ENCODE assay signal across 24 cellular contexts in genomic region chr12:75556306-75556899, GRCh38. TPM values are rescaled to one million over a fixed set of nuclear protein-coding genes. Genes with fewer than 3 reads are reported as not detected.
DNase-seq lines count a peak whose midpoint lies in the region; ATAC-seq and TF ChIP-seq lines count a peak whose summit lies in the region.
"Had no signal": no experiment of that assay in that cellular context is flagged by ENCODE, and none has a peak within 500 bp of the region (broad histone marks: within the 10 kb centered on the region; RNA-seq: fewer than 3 reads in every experiment).

No MANE protein-coding gene starts in this region.

- no peaks in the 10 kb centered on the region for H3K9me3 ChIP-seq in Karpas-422 (ENCODE audit: low read length)
- H3K9me3 ChIP-seq: BE2C, Caco-2, esophagus muscularis mucosa, prostate gland had no signal

- H3K4me3 Mint-ChIP-seq in Calu3 (ENCODE audit: low read depth, unreplicated experiment) (no peak overlapping the region), brain (no peak overlapping the region), mesothelial cell of epicardium (no peak overlapping the region), glutamatergic neuron (ENCODE audit: unreplicated experiment) (no peak overlapping the region)
- no peak overlapping the region for H3K4me3 Mint-ChIP-seq in activated CD8-positive, alpha-beta T cell treated with anti-CD3 and anti-CD28 coated beads, Interleukin-2, amount 10 ng/mL, durations not matched to agents 7 days and 5 days
- H3K4me3 Mint-ChIP-seq: activated B cell treated with CpG ODN at 0.5 μM for 24 hours; stimulated activated naive CD8-positive, alpha-beta T cell treated with anti-CD3 and anti-CD28 coated beads, Interleukin-15, Interleukin-2, amounts not matched to agents 100 ng/mL and 50 ng/mL, for 24 hours; type B pancreatic cell had no signal

- no peaks in the 10 kb centered on the region for H3K36me3 Mint-ChIP-seq in Calu3 (ENCODE audit: insufficient read depth, unreplicated experiment)
- H3K36me3 Mint-ChIP-seq in brain = no peaks in the 10 kb centered on the region
- no peaks in the 10 kb centered on the region for H3K36me3 Mint-ChIP-seq in mesothelial cell of epicardium
- H3K36me3 Mint-ChIP-seq in glutamatergic neuron (ENCODE audit: unreplicated experiment) = no peaks in the 10 kb centered on the region
- no peaks in the 10 kb centered on the region for H3K36me3 Mint-ChIP-seq in activated CD8-positive, alpha-beta T cell treated with anti-CD3 and anti-CD28 coated beads, Interleukin-2, amount 10 ng/mL, durations not matched to agents 7 days and 5 days (ENCODE audit: low read depth)
- H3K36me3 Mint-ChIP-seq: type B pancreatic cell had no signal

- H3K9me2 ChIP-seq in Karpas-422 (replicated peaks; ENCODE audit: insufficient read depth, low read length) = no peaks in the 10 kb centered on the region

- no TSS peak for BruUV-seq in Calu3 (replicated peaks; lab: Mats Ljungman, UMichigan)

- H3K4me1 Mint-ChIP-seq in Calu3 (ENCODE audit: low read depth, unreplicated experiment) (peaks cover 44% of the 10 kb centered on the region), brain (peaks cover 43% of the 10 kb centered on the region), mesothelial cell of epicardium (peaks cover 47% of the 10 kb centered on the region), glutamatergic neuron (ENCODE audit: low read depth, unreplicated experiment) (peaks cover 38% of the 10 kb centered on the region)
- no peaks in the 10 kb centered on the region for H3K4me1 Mint-ChIP-seq in activated CD8-positive, alpha-beta T cell treated with anti-CD3 and anti-CD28 coated beads, Interleukin-2, amount 10 ng/mL, durations not matched to agents 7 days and 5 days (ENCODE audit: low read depth)
- H3K4me1 Mint-ChIP-seq: activated B cell treated with CpG ODN at 0.5 μM for 24 hours had no signal

- H2AFZ ChIP-seq in Karpas-422 (ENCODE audit: low read length) = peak overlapping the region; percentile 58; the same call in 1 of the 2 replicates

- peak overlapping the region; percentile 67 for H3K27ac ChIP-seq in Karpas-422 (ENCODE audit: low read length)
- H3K27ac ChIP-seq: esophagus muscularis mucosa, prostate gland, RWPE1 had no signal

- DNase-seq in Calu3 (no peak), Karpas-422 (no peak), mesothelial cell of epicardium (ENCODE audit: low spot score in 2 of 2, unreplicated experiment in 2 of 2) (no peak), hippocampal formation (lab: John Stamatoyannopoulos, UW) (no peak), glutamatergic neuron (no peak)
- DNase-seq in activated CD8-positive, alpha-beta T cell treated with anti-CD3 and anti-CD28 coated beads, Interleukin-2, amount 10 ng/mL, durations not matched to agents 7 days and 5 days = no peak
- DNase-seq: activated B cell treated with CpG ODN at 0.5 μM for 24 hours; activated CD4-positive, alpha-beta T cell treated with anti-CD3 and anti-CD28 coated beads, Interleukin-2, amount 50 U/mL, for 48 hours; anterior cingulate cortex; BE2C; Caco-2; effector CD4-positive, alpha-beta T cell; head of caudate nucleus; NCI-H2227 treated with DMSO at 0.1 percent for 48 hours; small intestine; stimulated activated CD4-positive, alpha-beta T cell treated with anti-CD3 and anti-CD28 coated beads, Interleukin-4, amount 100 ng/mL, for 1 hour; T-helper 9 cell had no signal

- H3K27ac Mint-ChIP-seq in Calu3 (ENCODE audit: unreplicated experiment) (peak overlapping the region; percentile 3), brain (peak overlapping the region in 3 of 5 experiments; percentile 11 to 54 (median 18)), mesothelial cell of epicardium (peak overlapping the region; percentile 59), glutamatergic neuron (ENCODE audit: unreplicated experiment) (no peak overlapping the region)
- H3K27ac Mint-ChIP-seq in activated CD8-positive, alpha-beta T cell treated with anti-CD3 and anti-CD28 coated beads, Interleukin-2, amount 10 ng/mL, durations not matched to agents 7 days and 5 days = no peak overlapping the region
- H3K27ac Mint-ChIP-seq: activated B cell treated with CpG ODN at 0.5 μM for 24 hours; stimulated activated naive CD8-positive, alpha-beta T cell treated with anti-CD3 and anti-CD28 coated beads, Interleukin-15, Interleukin-2, amounts not matched to agents 100 ng/mL and 50 ng/mL, for 24 hours; type B pancreatic cell had no signal

- H4K20me1 ChIP-seq in Karpas-422 (ENCODE audit: insufficient read depth, low read depth, low read length) = no peaks in the 10 kb centered on the region

- no peaks in the 10 kb centered on the region for H3K36me3 ChIP-seq in Karpas-422 (ENCODE audit: insufficient read depth, low read length)
- H3K36me3 ChIP-seq: BE2C, esophagus muscularis mucosa, prostate gland had no signal

- CTCF ChIA-PET in Calu3 (lab: Charles Lee) = interaction anchor here (0.5 to 1.0 kb wide), 3 partner anchors 47 to 467 kb away, joined by 3 to 6 read pairs (median 3); no protein-coding TSS in a partner anchor
- CTCF ChIA-PET in activated CD8-positive, alpha-beta T cell treated with anti-CD3 and anti-CD28 coated beads, Interleukin-2, amount 10 ng/mL, durations not matched to agents 7 days and 5 days (lab: Charles Lee) = no interaction called here

- no peak overlapping the region for H3K9ac ChIP-seq in Karpas-422 (ENCODE audit: low read length)

- H3K4me3 ChIP-seq in Karpas-422 (ENCODE audit: low read length) = no peak overlapping the region
- H3K4me3 ChIP-seq: esophagus muscularis mucosa, prostate gland had no signal

- H3K27me3 Mint-ChIP-seq in Calu3 (ENCODE audit: unreplicated experiment) = no peaks in the 10 kb centered on the region
- H3K27me3 Mint-ChIP-seq in brain = peaks cover 14% of the 10 kb centered on the region
- no peaks in the 10 kb centered on the region for H3K27me3 Mint-ChIP-seq in mesothelial cell of epicardium (ENCODE audit: low read depth)
- H3K27me3 Mint-ChIP-seq in glutamatergic neuron (ENCODE audit: unreplicated experiment) = peaks cover 6% of the 10 kb centered on the region
- H3K27me3 Mint-ChIP-seq in activated CD8-positive, alpha-beta T cell treated with anti-CD3 and anti-CD28 coated beads, Interleukin-2, amount 10 ng/mL, durations not matched to agents 7 days and 5 days (ENCODE audit: low read depth) = peaks cover 28% of the 10 kb centered on the region
- H3K27me3 Mint-ChIP-seq: type B pancreatic cell had no signal

- no peaks in the 10 kb centered on the region for H3K9me3 Mint-ChIP-seq in Calu3 (ENCODE audit: low read depth, unreplicated experiment)
- no peaks in the 10 kb centered on the region for H3K9me3 Mint-ChIP-seq in brain
- no peaks in the 10 kb centered on the region for H3K9me3 Mint-ChIP-seq in mesothelial cell of epicardium
- peaks cover 1% of the 10 kb centered on the region for H3K9me3 Mint-ChIP-seq in glutamatergic neuron (ENCODE audit: unreplicated experiment)
- H3K9me3 Mint-ChIP-seq in activated CD8-positive, alpha-beta T cell treated with anti-CD3 and anti-CD28 coated beads, Interleukin-2, amount 10 ng/mL, durations not matched to agents 7 days and 5 days (ENCODE audit: insufficient read depth) = no peaks in the 10 kb centered on the region
- H3K9me3 Mint-ChIP-seq: activated B cell treated with CpG ODN at 0.5 μM for 24 hours; stimulated activated naive CD8-positive, alpha-beta T cell treated with anti-CD3 and anti-CD28 coated beads, Interleukin-15, Interleukin-2, amounts not matched to agents 100 ng/mL and 50 ng/mL, for 24 hours; type B pancreatic cell had no signal

- POLR2A ChIA-PET in activated CD8-positive, alpha-beta T cell treated with anti-CD3 and anti-CD28 coated beads, Interleukin-2, amount 10 ng/mL, durations not matched to agents 7 days and 5 days (lab: Charles Lee) = no interaction called here

- H3K4me2 ChIP-seq in Karpas-422 (ENCODE audit: low read depth, low read length, poor library complexity, severe bottlenecking) = peak overlapping the region; percentile 52

- H3K79me2 ChIP-seq in Karpas-422 (ENCODE audit: low read length) = no peaks in the 10 kb centered on the region

- peaks cover 56% of the 10 kb centered on the region for H3K4me1 ChIP-seq in Karpas-422 (ENCODE audit: low read length)
- H3K4me1 ChIP-seq: BE2C, prostate gland had no signal

- intact Hi-C loops in Calu3 (cut with micrococcal nuclease; ENCODE audit: unreplicated experiment) = no loop called here

- ATAC-seq in activated CD8-positive, alpha-beta T cell treated with anti-CD3 and anti-CD28 coated beads, Interleukin-2, amount 10 ng/mL, durations not matched to agents 7 days and 5 days = no peak
- ATAC-seq: left lobe of liver had no signal

- TF ChIP-seq CTCF in Calu3 (IDR thresholded peaks at IDR 0.05; ENCODE audit: unreplicated experiment) (no peak), brain (conservative IDR thresholded peaks at IDR 0.05) (no peak), mesothelial cell of epicardium (IDR thresholded peaks at IDR 0.05; ENCODE audit: unreplicated experiment) (no peak), glutamatergic neuron (IDR thresholded peaks at IDR 0.05; ENCODE audit: partially characterized antibody, unreplicated experiment) (no peak)

- no peaks in the 10 kb centered on the region for H3K27me3 ChIP-seq in Karpas-422 (ENCODE audit: low read length)
- H3K27me3 ChIP-seq: BE2C, esophagus muscularis mucosa had no signal

RNA-seq across cellular contexts. Expression of gene KRR1, which starts 45.0 kb away (rescaled TPM):
- total RNA-seq in Calu3 (2022) (110 and 114 TPM in 2 replicates), mesothelial cell of epicardium (63.9 to 66.6 TPM (median 65.7 TPM) in 3 replicates), glutamatergic neuron (ENCODE audit: unreplicated experiment) (57.7 TPM)
- 35.8 and 63.8 TPM in 2 replicates for total RNA-seq in Karpas-422 (2014; rRNA removed; shearing (Covaris generic); ENCODE audit: low replicate concordance)
- polyA plus RNA-seq in brain (ENCODE audit: insufficient read depth, low read depth, low replicate concordance) = 7.8 TPM
- total RNA-seq in activated CD8-positive, alpha-beta T cell treated with anti-CD3 and anti-CD28 coated beads, Interleukin-2, amount 10 ng/mL, durations not matched to agents 7 days and 5 days = 10 to 100 TPM; 71.0 to 73.1 TPM

Comparison
In these comparisons a context has a peak if more than half of its experiments do, and no peak if none do; other contexts are left out.
1. H3K27ac Mint-ChIP-seq: peak in Calu3 (single experiment), brain (3 of 5) and mesothelial cell of epicardium (single experiment); none in glutamatergic neuron (single experiment) and activated CD8-positive, alpha-beta T cell treated with anti-CD3 and anti-CD28 coated beads, Interleukin-2, amount 10 ng/mL, durations not matched to agents 7 days and 5 days (single experiment).